In the genomic region with DNA sequence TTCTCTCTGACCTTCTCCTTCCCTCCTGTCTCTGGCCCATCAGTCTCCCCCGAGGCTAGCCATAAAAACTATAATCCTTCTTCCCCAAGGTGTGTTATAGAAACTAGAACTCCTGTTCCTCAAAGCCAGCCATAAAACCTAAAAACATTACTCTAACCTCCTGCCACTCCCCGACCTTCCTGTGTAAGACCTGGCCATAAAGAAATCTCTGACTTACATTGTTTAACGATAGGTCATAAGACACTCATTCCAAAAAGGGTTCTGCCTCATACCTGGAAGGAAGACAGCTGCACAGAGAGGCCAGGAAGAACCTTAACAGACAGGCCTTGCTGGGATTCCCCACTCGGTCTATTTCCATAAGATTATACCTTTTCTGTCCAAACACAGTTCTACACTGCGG, we compare ENCODE assay signal across 19 cellular contexts.
A peak's percentile ranks its signal among the peaks of the same experiment; 100 is the strongest.
DNase-seq lines count a peak whose midpoint lies in the region; ATAC-seq and TF ChIP-seq lines count a peak whose summit lies in the region.
"Had no signal": no experiment of that assay in that cellular context is flagged by ENCODE, and none has a peak within 500 bp of the region (broad histone marks: within the 10 kb centered on the region; RNA-seq: fewer than 3 reads in every experiment).

No MANE protein-coding gene starts in this region.

- no peaks in the 10 kb centered on the region for H4K20me1 ChIP-seq in PC-9 (ENCODE audit: insufficient read depth)

- H3K9ac ChIP-seq in colonic mucosa (ENCODE audit: low read depth in 2 of 2, low read length in 2 of 2) = no peak overlapping the region
- H3K9ac ChIP-seq: GM23248, KMS-11 had no signal

- no peaks in the 10 kb centered on the region for H3K9me2 ChIP-seq in PC-9 (ENCODE audit: insufficient read depth)

- no peaks in the 10 kb centered on the region for H3F3A ChIP-seq in PC-9 (ENCODE audit: insufficient read depth, low read depth)

- DNase-seq in PC-9 (no peak), colonic mucosa (peak; percentile 60), kidney tubule cell (ENCODE audit: low spot score) (peak; percentile 42), transverse colon (peak; percentile 35), MV-4-11 (lab: John Stamatoyannopoulos, UW) (no peak)
- no peak for DNase-seq in stimulated activated naive CD8-positive, alpha-beta T cell treated with anti-CD3 and anti-CD28 coated beads, Interleukin-15, amount 100 ng/mL, for 72 hours
- DNase-seq: BE2C, DMS79, GM23248, NCI-H1694 treated with DMSO at 0.1 percent for 48 hours, NCI-H2081 treated with DMSO at 0.1 percent for 48 hours, NCI-H2171 treated with DMSO at 0.1 percent for 48 hours, NCI-H524 treated with DMSO at 0.1 percent for 48 hours, NCI-H82, SHP77 had no signal

- TF ChIP-seq EP300 in transverse colon (IDR thresholded peaks at IDR 0.05; ENCODE audit: low read depth) = no peak

- no peaks in the 10 kb centered on the region for H3K79me2 ChIP-seq in PC-9 (ENCODE audit: low read depth)

- H3K27me3 ChIP-seq in PC-9 (ENCODE audit: insufficient read depth, low read depth) (no peaks in the 10 kb centered on the region), colonic mucosa (no peaks in the 10 kb centered on the region), transverse colon (no peaks in the 10 kb centered on the region)
- H3K27me3 ChIP-seq: BE2C had no signal

- H3K27ac ChIP-seq in PC-9 (no peak overlapping the region), colonic mucosa (peak overlapping the region; percentile 57), transverse colon (peak overlapping the region; percentile 5 to 70 (median 55))
- H3K27ac ChIP-seq: GM23248, HL-60, KMS-11 had no signal

- intact Hi-C loops in PC-9 (cut with micrococcal nuclease; ENCODE audit: unreplicated experiment) = no loop called here
- intact Hi-C loops in colonic mucosa (cut with DNase I) = no loop called here
- intact Hi-C loops in transverse colon (cut with DNase I; ENCODE audit: low total_unique reads) = no loop called here

- H3K27me3 Mint-ChIP-seq in stimulated activated naive CD8-positive, alpha-beta T cell treated with anti-CD3 and anti-CD28 coated beads, Interleukin-15, amount 100 ng/mL, for 72 hours = no peaks in the 10 kb centered on the region

- POLR2A ChIA-PET in PC-9 (lab: Charles Lee; ENCODE audit: unreplicated experiment) = no interaction called here

- H2AFZ ChIP-seq in PC-9 = 0 out of 2 replicates have a peak overlapping the region, but pooled peaks have one; percentile 41
- H2AFZ ChIP-seq: GM23248 had no signal

- H3K4me3 ChIP-seq in PC-9 (no peak overlapping the region), colonic mucosa (no peak overlapping the region), transverse colon (no peak overlapping the region)
- H3K4me3 ChIP-seq: GM23248, HAP-1 had no signal

- TF ChIP-seq POLR2A in transverse colon (IDR thresholded peaks at IDR 0.05) = no peak

- no peaks in the 10 kb centered on the region for H3K36me3 ChIP-seq in PC-9 (ENCODE audit: low read depth)
- H3K36me3 ChIP-seq in colonic mucosa = no peaks in the 10 kb centered on the region
- no peaks in the 10 kb centered on the region for H3K36me3 ChIP-seq in transverse colon
- H3K36me3 ChIP-seq: BE2C, HAP-1 had no signal

- no peaks in the 10 kb centered on the region for H3K4me1 ChIP-seq in PC-9 (replicated peaks; ENCODE audit: insufficient read depth)
- no peaks in the 10 kb centered on the region for H3K4me1 ChIP-seq in colonic mucosa
- peaks cover 0 to 11% (median 6%) of the 10 kb centered on the region in 4 donors for H3K4me1 ChIP-seq in transverse colon
- H3K4me1 ChIP-seq: BE2C had no signal

- 54 to 59% methylated on average over 4 to 5 of the region's 5 CpGs for WGBS in transverse colon (ENCODE audit: low coverage in 1 of 2), 2 donors

- BruUV-seq in PC-9 (replicated peaks; lab: Mats Ljungman, UMichigan) = no TSS peak

- no peaks in the 10 kb centered on the region for H3K9me3 ChIP-seq in PC-9 (ENCODE audit: insufficient read depth, low read depth)
- no peaks in the 10 kb centered on the region for H3K9me3 ChIP-seq in colonic mucosa
- H3K9me3 ChIP-seq in transverse colon = no peaks in the 10 kb centered on the region
- H3K9me3 ChIP-seq: BE2C, HAP-1 had no signal

- H3K4me3 Mint-ChIP-seq in stimulated activated naive CD8-positive, alpha-beta T cell treated with anti-CD3 and anti-CD28 coated beads, Interleukin-15, amount 100 ng/mL, for 72 hours = no peak overlapping the region

- H3K9me3 Mint-ChIP-seq in stimulated activated naive CD8-positive, alpha-beta T cell treated with anti-CD3 and anti-CD28 coated beads, Interleukin-15, amount 100 ng/mL, for 72 hours = no peaks in the 10 kb centered on the region

- no peak for TF ChIP-seq CTCF in PC-9 (conservative IDR thresholded peaks at IDR 0.05)
- no peak for TF ChIP-seq CTCF in colonic mucosa (IDR thresholded peaks at IDR 0.05)
- no peak for TF ChIP-seq CTCF in transverse colon (IDR thresholded peaks at IDR 0.05)

- no peak overlapping the region for H3K4me2 ChIP-seq in PC-9
- H3K4me2 ChIP-seq: KMS-11 had no signal

- CTCF ChIA-PET in PC-9 (lab: Charles Lee) = no interaction called here

- in situ Hi-C loops in transverse colon (cut with MboI; ENCODE audit: low pct_ligation_motif_present in 1 of 4, low pct_unique_long_range_greater_than_20kb in 1 of 4, low sequenced_read_pairs in 3 of 4) = no loop called here

- H3K27ac Mint-ChIP-seq in stimulated activated naive CD8-positive, alpha-beta T cell treated with anti-CD3 and anti-CD28 coated beads, Interleukin-15, amount 100 ng/mL, for 72 hours = no peak overlapping the region

- no peak for ATAC-seq in GM19397 (IDR thresholded peaks at IDR 0.05; ENCODE audit: unreplicated experiment)
- no peak for ATAC-seq in stimulated activated naive CD8-positive, alpha-beta T cell treated with anti-CD3 and anti-CD28 coated beads, Interleukin-15, amount 100 ng/mL, for 72 hours

- H3K4me1 Mint-ChIP-seq in stimulated activated naive CD8-positive, alpha-beta T cell treated with anti-CD3 and anti-CD28 coated beads, Interleukin-15, amount 100 ng/mL, for 72 hours = no peaks in the 10 kb centered on the region

Comparison
In these comparisons a context has a peak if more than half of its experiments do, and no peak if none do; other contexts are left out.
1. DNase-seq: peak in colonic mucosa (single experiment), kidney tubule cell (single experiment) and transverse colon (single experiment); none in PC-9 (0 of 2), stimulated activated naive CD8-positive, alpha-beta T cell treated with anti-CD3 and anti-CD28 coated beads, Interleukin-15, amount 100 ng/mL, for 72 hours (0 of 2) and MV-4-11 (single experiment).